ENCODE assay signal across 9 cellular contexts in genomic region chr10:3757638-3758490, GRCh38. TPM values are rescaled to one million over a fixed set of nuclear protein-coding genes. Genes with fewer than 3 reads are reported as not detected.
DNase-seq lines count a peak whose midpoint lies in the region; ATAC-seq and TF ChIP-seq lines count a peak whose summit lies in the region.
"Had no signal": no experiment of that assay in that cellular context is flagged by ENCODE, and none has a peak within 500 bp of the region (broad histone marks: within the 10 kb centered on the region; RNA-seq: fewer than 3 reads in every experiment).

No MANE protein-coding gene starts in this region.

- H3K27ac Mint-ChIP-seq in T-cell: peak overlapping the region; percentile 96 to 98
- H3K27ac Mint-ChIP-seq in stimulated activated effector memory CD8-positive, alpha-beta T cell treated with anti-CD3 and anti-CD28 coated beads, Interleukin-12 subunit alpha, Interleukin-12 subunit beta, amount 100 ng/mL, for 72 hours: peak overlapping the region; percentile 100

- no peaks in the 10 kb centered on the region for H3K36me3 ChIP-seq in colonic mucosa
- H3K36me3 ChIP-seq in sigmoid colon: no peaks in the 10 kb centered on the region

- peak in 18 of 34 experiments; percentile 28 to 62 (median 42) for DNase-seq in T-cell
- DNase-seq in colonic mucosa: no peak
- DNase-seq in stimulated activated effector memory CD8-positive, alpha-beta T cell treated with anti-CD3 and anti-CD28 coated beads, Interleukin-12 subunit alpha, Interleukin-12 subunit beta, amount 100 ng/mL, for 72 hours (ENCODE audit: low spot score in 2 of 2): peak in 1 of 2 donors; percentile 82
- DNase-seq in sigmoid colon: no peak
- DNase-seq in DMS53 treated with DMSO at 0.1 percent for 48 hours (lab: John Stamatoyannopoulos, UW; ENCODE audit: unreplicated experiment): no peak
- no peak for DNase-seq in LoVo (ENCODE audit: low spot score)

- peaks cover 31 to 78% (median 67%) of the 10 kb centered on the region in 3 donors for H3K4me1 Mint-ChIP-seq in T-cell
- H3K4me1 Mint-ChIP-seq in stimulated activated effector memory CD8-positive, alpha-beta T cell treated with anti-CD3 and anti-CD28 coated beads, Interleukin-12 subunit alpha, Interleukin-12 subunit beta, amount 100 ng/mL, for 72 hours: peaks cover 80% of the 10 kb centered on the region

- H3K9me3 Mint-ChIP-seq in T-cell: no peaks in the 10 kb centered on the region
- H3K9me3 Mint-ChIP-seq in stimulated activated effector memory CD8-positive, alpha-beta T cell treated with anti-CD3 and anti-CD28 coated beads, Interleukin-12 subunit alpha, Interleukin-12 subunit beta, amount 100 ng/mL, for 72 hours: peaks cover 5% of the 10 kb centered on the region

- TF ChIP-seq POLR2A in GM18505 (IDR thresholded peaks at IDR 0.05; ENCODE audit: borderline replicate concordance, extremely low read depth, insufficient read depth, insufficient read length) (peak; percentile 21), sigmoid colon (IDR thresholded peaks at IDR 0.05) (no peak)

- TF ChIP-seq CTCF in colonic mucosa (IDR thresholded peaks at IDR 0.05) (no peak), sigmoid colon (IDR thresholded peaks at IDR 0.05) (no peak)

- ATAC-seq in GM18505 (IDR thresholded peaks at IDR 0.05; ENCODE audit: unreplicated experiment) (peak; percentile 79), HG02678 (IDR thresholded peaks at IDR 0.05; ENCODE audit: unreplicated experiment) (peak; percentile 85), T-cell (replicated peaks in 1 of 4) (peak; percentile 77 to 87 (median 85))
- ATAC-seq in stimulated activated effector memory CD8-positive, alpha-beta T cell treated with anti-CD3 and anti-CD28 coated beads, Interleukin-12 subunit alpha, Interleukin-12 subunit beta, amount 100 ng/mL, for 72 hours: peak; percentile 90

- no peak overlapping the region for H3K9ac ChIP-seq in colonic mucosa (ENCODE audit: low read depth in 2 of 2, low read length in 2 of 2)

- H3K4me1 ChIP-seq in colonic mucosa (no peaks in the 10 kb centered on the region), sigmoid colon (peaks cover 0 to 8% (median 5%) of the 10 kb centered on the region in 4 donors)

- peaks cover 0 to 4% of the 10 kb centered on the region in 2 donors for H3K27me3 Mint-ChIP-seq in T-cell

- CTCF ChIA-PET in T-cell (lab: Charles Lee): interaction anchor here in 1 of 2 donors (0.6 to 0.8 kb wide), 2 partner anchors 18 to 19 kb away, joined by 3 to 4 read pairs; no protein-coding TSS in a partner anchor

- TF ChIP-seq EP300 in sigmoid colon (IDR thresholded peaks at IDR 0.05): no peak

- H3K27me3 ChIP-seq in colonic mucosa (no peaks in the 10 kb centered on the region), sigmoid colon (no peaks in the 10 kb centered on the region)

- peak overlapping the region; percentile 37 to 64 (median 59) for H3K4me3 Mint-ChIP-seq in T-cell
- peak overlapping the region; percentile 84 for H3K4me3 Mint-ChIP-seq in stimulated activated effector memory CD8-positive, alpha-beta T cell treated with anti-CD3 and anti-CD28 coated beads, Interleukin-12 subunit alpha, Interleukin-12 subunit beta, amount 100 ng/mL, for 72 hours

- intact Hi-C loops in colonic mucosa (cut with DNase I): loop anchor here (10.0 kb wide), 1 partner anchor 513 kb away; no protein-coding TSS in a partner anchor
- intact Hi-C loops in sigmoid colon (cut with DNase I): no loop called here

- 73 to 85% methylated on average over 14 of the region's 14 CpGs for WGBS in sigmoid colon, 2 donors

- POLR2A ChIA-PET in T-cell (lab: Charles Lee): interaction anchor here (0.7 to 1.9 kb wide), 10 partner anchors 17 to 560 kb away, joined by 3 to 18 read pairs (median 4); partner anchors contain the start of gene KLF6 (in 1 of the 2)

- no peaks in the 10 kb centered on the region for H3K36me3 Mint-ChIP-seq in T-cell
- peaks cover 17% of the 10 kb centered on the region for H3K36me3 Mint-ChIP-seq in stimulated activated effector memory CD8-positive, alpha-beta T cell treated with anti-CD3 and anti-CD28 coated beads, Interleukin-12 subunit alpha, Interleukin-12 subunit beta, amount 100 ng/mL, for 72 hours

- H3K27ac ChIP-seq in colonic mucosa: peak overlapping the region; percentile 30
- no peak overlapping the region for H3K27ac ChIP-seq in sigmoid colon
- H3K27ac ChIP-seq: HL-60 had no signal

- H3K4me3 ChIP-seq in colonic mucosa (no peak overlapping the region), sigmoid colon (no peak overlapping the region)

- no peaks in the 10 kb centered on the region for H3K9me3 ChIP-seq in colonic mucosa
- no peaks in the 10 kb centered on the region for H3K9me3 ChIP-seq in sigmoid colon

RNA-seq across cellular contexts. Expression of gene KLF6, which starts 27.1 kb away (rescaled TPM):
- total RNA-seq in T-cell (1,000 to 10,000 TPM in 1 of 5 donors, 100 to 1,000 TPM in 4; 285 to 1,180 (median 400) TPM), colonic mucosa (100 to 1,000 TPM; 106 to 299 TPM), sigmoid colon (100 to 1,000 TPM in 2 of 4 donors, 10 to 100 TPM in 2; 50.3 to 116 (median 85.8) TPM)
- 100 to 1,000 TPM in 1 of 3 donors, 10 to 100 TPM in 2; 73.3 to 137 (median 91.6) TPM for polyA plus RNA-seq in sigmoid colon

Comparison
In these comparisons a context has a peak if more than half of its experiments do, and no peak if none do; other contexts are left out.
1. DNase-seq: peak in T-cell (18 of 34); none in colonic mucosa (single experiment), sigmoid colon (single experiment), DMS53 treated with DMSO at 0.1 percent for 48 hours (single experiment) and LoVo (single experiment).
2. Peak in every context shown above with its lines, with median percentiles within 50 percentile points of each other: ATAC-seq.